In the genomic region with DNA sequence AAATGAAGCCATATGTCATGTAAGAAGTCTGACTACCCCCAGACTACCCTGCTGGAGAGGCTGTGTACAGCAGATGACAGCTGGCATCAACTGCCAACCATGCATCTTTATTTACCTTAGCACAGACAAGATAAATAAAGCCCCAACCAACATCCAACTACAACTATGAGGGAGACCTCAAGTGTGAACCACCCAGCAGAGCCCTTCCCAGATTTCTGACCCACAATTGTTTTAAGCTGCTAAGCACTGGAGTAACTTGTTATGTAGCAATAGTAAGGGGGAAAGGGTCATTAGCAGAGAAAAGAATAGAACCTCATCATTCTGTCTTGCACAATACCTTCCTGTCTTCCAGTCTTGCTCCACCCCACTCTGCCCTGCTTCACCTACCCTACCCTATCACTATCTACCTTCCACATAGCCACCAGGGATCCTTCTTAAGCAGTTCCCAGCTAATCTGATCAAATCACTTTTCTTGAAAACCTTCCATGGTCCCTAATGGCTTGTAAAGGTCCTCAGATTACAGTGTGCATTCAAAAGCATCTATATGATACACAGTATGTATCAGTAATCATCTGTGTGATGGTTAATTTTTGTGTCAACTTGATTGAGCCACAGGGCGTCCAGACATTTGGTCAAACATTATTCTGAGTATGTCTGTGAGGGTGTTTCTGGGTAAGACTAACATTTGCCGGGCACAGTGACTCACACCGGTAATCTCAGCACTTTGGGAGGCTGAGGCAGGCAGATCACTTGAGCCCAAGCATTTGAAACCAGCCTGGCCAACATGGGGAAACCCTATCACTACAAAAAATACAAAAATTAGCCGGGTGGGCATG, we compare ENCODE assay signal across 21 cellular contexts. TPM values are rescaled to one million over a fixed set of nuclear protein-coding genes. Genes with fewer than 3 reads are reported as not detected.
DNase-seq lines count a peak whose midpoint lies in the region; ATAC-seq and TF ChIP-seq lines count a peak whose summit lies in the region.
"Had no signal": no experiment of that assay in that cellular context is flagged by ENCODE, and none has a peak within 500 bp of the region (broad histone marks: within the 10 kb centered on the region; RNA-seq: fewer than 3 reads in every experiment).

No MANE protein-coding gene starts in this region.

- DNase-seq in NCI-H1694 (lab: John Stamatoyannopoulos, UW) (peak; percentile 58), NCI-H1694 treated with DMSO at 0.1 percent for 48 hours (lab: John Stamatoyannopoulos, UW) (no peak), NCI-H2171 (lab: John Stamatoyannopoulos, UW) (peak; percentile 49), dermis blood vessel endothelial cell (no peak), GM10266 (ENCODE audit: extremely low spot score) (no peak)
- DNase-seq: 8988T; activated CD4-positive, alpha-beta T cell treated with anti-CD3 and anti-CD28 coated beads, Interleukin-2, amount 50 U/mL, for 1 hour; activated T-cell treated with anti-CD3 and anti-CD28 coated beads, Interleukin-2, amount 50 U/mL, for 24 hours; kidney; NCI-H187; NCI-H524; SK-N-SH; upper lobe of left lung had no signal

- no peaks in the 10 kb centered on the region for H3K36me3 ChIP-seq in muscle layer of duodenum (ENCODE audit: control insufficient read depth in 1 of 2, insufficient read depth in 2 of 2, low read length in 2 of 2)
- H3K36me3 ChIP-seq: BLaER1, upper lobe of left lung had no signal

- H3K27ac ChIP-seq in muscle layer of duodenum (ENCODE audit: low read length), result peak overlapping the region; percentile 11
- H3K27ac ChIP-seq: BLaER1 had no signal

- H3K27me3 Mint-ChIP-seq in activated T-helper 17 cell treated with anti-CD3 and anti-CD28 coated beads, Interleukin-2, amount 50 U/mL, for 72 hours, result no peaks in the 10 kb centered on the region
- H3K27me3 Mint-ChIP-seq: activated T-cell treated with anti-CD3 and anti-CD28 coated beads, Interleukin-2, amount 50 U/mL, for 24 hours; memory B cell; stimulated activated memory B cell treated with anti-CD40 and anti-IgM and Interleukin-4, amounts not matched to agents 10 μg/mL and 1 μg/mL and 100 μg/mL, for 72 hours had no signal

- H3K4me3 ChIP-seq in muscle layer of duodenum (ENCODE audit: low read depth in 1 of 2, low read length in 2 of 2), result no peak overlapping the region
- H3K4me3 ChIP-seq: BLaER1, upper lobe of left lung had no signal

- peak; percentile 80 for ATAC-seq in activated T-helper 17 cell treated with anti-CD3 and anti-CD28 coated beads, Interleukin-2, amount 50 U/mL, for 72 hours (replicated peaks)
- ATAC-seq in HG02973 (IDR thresholded peaks at IDR 0.05; ENCODE audit: unreplicated experiment), result no peak
- ATAC-seq: stimulated activated memory B cell treated with anti-CD40 and anti-IgM and Interleukin-4, amounts not matched to agents 10 μg/mL and 1 μg/mL and 100 μg/mL, for 72 hours had no signal

- no peak overlapping the region for H3K4me3 Mint-ChIP-seq in activated T-helper 17 cell treated with anti-CD3 and anti-CD28 coated beads, Interleukin-2, amount 50 U/mL, for 72 hours
- H3K4me3 Mint-ChIP-seq: activated T-cell treated with anti-CD3 and anti-CD28 coated beads, Interleukin-2, amount 50 U/mL, for 24 hours; memory B cell; nephron; stimulated activated memory B cell treated with anti-CD40 and anti-IgM and Interleukin-4, amounts not matched to agents 10 μg/mL and 1 μg/mL and 100 μg/mL, for 72 hours had no signal

- no peak for TF ChIP-seq CTCF in GM10266 (IDR thresholded peaks at IDR 0.05; ENCODE audit: control insufficient read depth, insufficient read depth, low read depth, missing control alignments)

- H3K36me3 Mint-ChIP-seq in activated T-helper 17 cell treated with anti-CD3 and anti-CD28 coated beads, Interleukin-2, amount 50 U/mL, for 72 hours (ENCODE audit: low read depth), result no peaks in the 10 kb centered on the region
- H3K36me3 Mint-ChIP-seq: activated naive CD4-positive, alpha-beta T cell treated with anti-CD3 and anti-CD28 coated beads, Interleukin-2, amount 50 U/mL, for 72 hours had no signal

- H3K4me1 ChIP-seq in muscle layer of duodenum (ENCODE audit: control insufficient read depth in 1 of 2, insufficient read depth in 2 of 2, low read length in 2 of 2), result no peaks in the 10 kb centered on the region
- H3K4me1 ChIP-seq: BLaER1, upper lobe of left lung had no signal

- peaks cover 5% of the 10 kb centered on the region for H3K4me1 Mint-ChIP-seq in activated T-helper 17 cell treated with anti-CD3 and anti-CD28 coated beads, Interleukin-2, amount 50 U/mL, for 72 hours
- H3K4me1 Mint-ChIP-seq: memory B cell; nephron; stimulated activated memory B cell treated with anti-CD40 and anti-IgM and Interleukin-4, amounts not matched to agents 10 μg/mL and 1 μg/mL and 100 μg/mL, for 72 hours had no signal

- peak overlapping the region; percentile 12 for H3K27ac Mint-ChIP-seq in activated T-helper 17 cell treated with anti-CD3 and anti-CD28 coated beads, Interleukin-2, amount 50 U/mL, for 72 hours
- H3K27ac Mint-ChIP-seq: activated T-cell treated with anti-CD3 and anti-CD28 coated beads, Interleukin-2, amount 50 U/mL, for 24 hours; memory B cell; nephron; stimulated activated memory B cell treated with anti-CD40 and anti-IgM and Interleukin-4, amounts not matched to agents 10 μg/mL and 1 μg/mL and 100 μg/mL, for 72 hours had no signal

- no peaks in the 10 kb centered on the region for H3K9me3 ChIP-seq in muscle layer of duodenum (ENCODE audit: control insufficient read depth in 1 of 2, low read length in 2 of 2)
- H3K9me3 ChIP-seq: BLaER1, SK-N-SH had no signal

- no peaks in the 10 kb centered on the region for H3K27me3 ChIP-seq in muscle layer of duodenum (ENCODE audit: low read depth, low read length)
- H3K27me3 ChIP-seq: BLaER1, upper lobe of left lung had no signal

- no peaks in the 10 kb centered on the region for H3K9me3 Mint-ChIP-seq in activated T-helper 17 cell treated with anti-CD3 and anti-CD28 coated beads, Interleukin-2, amount 50 U/mL, for 72 hours
- H3K9me3 Mint-ChIP-seq: activated naive CD4-positive, alpha-beta T cell treated with anti-CD3 and anti-CD28 coated beads, Interleukin-2, amount 50 U/mL, for 72 hours; activated T-cell treated with anti-CD3 and anti-CD28 coated beads, Interleukin-2, amount 50 U/mL, for 24 hours; memory B cell had no signal

RNA-seq across cellular contexts. Expression of a gene that starts 19.6 kb away (rescaled TPM):
- 10 to 100 TPM; 61.8 to 86.2 TPM for total RNA-seq in activated T-helper 17 cell treated with anti-CD3 and anti-CD28 coated beads, Interleukin-2, amount 50 U/mL, for 72 hours
- total RNA-seq in dermis blood vessel endothelial cell, result 43.1 and 43.3 TPM in 2 replicates

Comparison
In these comparisons a context has a peak if more than half of its experiments do, and no peak if none do; other contexts are left out.
1. DNase-seq: peak in NCI-H1694 (single experiment) and NCI-H2171 (single experiment); none in NCI-H1694 treated with DMSO at 0.1 percent for 48 hours (single experiment), dermis blood vessel endothelial cell (single experiment) and GM10266 (single experiment).